8 cellular contexts compared by ENCODE assay signal in the genomic region with DNA sequence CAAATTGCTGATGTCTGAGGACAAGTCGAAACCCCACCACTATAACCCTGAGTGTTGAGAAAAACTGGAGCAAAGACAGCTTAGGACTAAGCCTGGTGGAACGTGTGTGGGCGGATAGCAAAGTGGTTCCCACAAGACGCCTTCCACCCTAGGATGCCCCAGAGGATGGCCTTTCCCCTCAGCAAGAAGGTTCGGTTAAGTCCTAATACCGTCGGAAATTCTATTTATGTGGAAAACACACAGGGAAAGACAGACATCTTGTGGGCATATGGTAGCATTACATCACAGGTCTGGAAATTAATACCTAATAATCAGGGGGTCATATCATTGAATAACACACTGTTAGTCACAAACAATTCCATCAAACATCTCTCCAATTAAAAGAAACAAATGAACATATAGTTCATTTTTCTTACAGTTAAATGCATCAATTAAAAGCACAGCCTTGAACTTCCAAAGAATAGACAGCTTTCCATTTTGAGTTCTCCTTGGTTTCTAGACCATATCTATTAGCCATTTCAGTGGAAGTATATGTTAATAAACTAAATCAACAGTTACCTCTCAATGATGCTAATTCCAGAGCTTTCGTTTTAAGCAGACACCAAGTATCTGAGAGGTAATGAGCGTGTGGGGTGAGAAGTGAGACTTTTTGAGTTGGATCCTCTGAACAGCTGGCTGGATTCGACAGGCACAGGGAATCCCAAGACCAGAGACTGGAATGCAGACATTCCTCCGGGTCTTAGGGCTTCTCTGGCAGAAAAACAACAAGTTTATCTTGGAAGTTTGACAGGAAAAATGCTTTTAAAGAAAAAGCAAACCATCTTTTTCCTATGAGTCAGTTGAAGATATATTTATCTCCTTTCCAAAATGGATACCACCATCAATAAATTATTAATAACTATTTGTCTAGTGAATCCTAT.
DNase-seq lines count a peak whose midpoint lies in the region; ATAC-seq and TF ChIP-seq lines count a peak whose summit lies in the region.

No MANE protein-coding gene starts in this region.

- no peak overlapping the region for H2AFZ ChIP-seq in DND-41 (ENCODE audit: low read depth, low read length)

- no peaks in the 10 kb centered on the region for H3K36me3 ChIP-seq in DND-41 (ENCODE audit: insufficient read depth, low read length)

- peaks cover 17% of the 10 kb centered on the region for H4K20me1 ChIP-seq in DND-41 (ENCODE audit: insufficient read depth, low read length)

- H3K4me2 ChIP-seq in DND-41 (ENCODE audit: insufficient read depth, low read length) = peak overlapping the region; percentile 24; the same call in 1 of the 2 replicates

- H3K27ac ChIP-seq in DND-41 (ENCODE audit: low read length) = no peak overlapping the region

- TF ChIP-seq CTCF in DND-41 (IDR thresholded peaks at IDR 0.05; ENCODE audit: borderline replicate concordance, extremely low read depth, low read length, poor library complexity, severe bottlenecking) (peak; percentile 59), LNCaP clone FGC (IDR thresholded peaks at IDR 0.05; ENCODE audit: control insufficient read depth, extremely low read depth, insufficient read depth) (peak; percentile 89)

- H3K79me2 ChIP-seq in DND-41 (ENCODE audit: insufficient read depth, low read length) = peaks cover 24% of the 10 kb centered on the region

- H3K27me3 ChIP-seq in DND-41 (ENCODE audit: insufficient read depth, low read length, poor library complexity) = no peaks in the 10 kb centered on the region

- peaks cover 31% of the 10 kb centered on the region for H3K4me1 ChIP-seq in DND-41 (ENCODE audit: insufficient read depth, low read length)

- no peak overlapping the region for H3K4me3 ChIP-seq in DND-41 (ENCODE audit: low read depth in 1 of 2, low read length in 2 of 2)
- H3K4me3 ChIP-seq in LNCaP clone FGC (ENCODE audit: low read depth, low read length) = no peak overlapping the region

- ATAC-seq in DND-41 (ENCODE audit: insufficient read depth, low read depth) (no peak), HG02610 (IDR thresholded peaks at IDR 0.05; ENCODE audit: unreplicated experiment) (no peak)
- ATAC-seq in stimulated activated naive CD8-positive, alpha-beta T cell treated with anti-CD3 and anti-CD28 coated beads, Interleukin-15, Interleukin-2, amounts not matched to agents 100 U/mL and 50 U/mL, for 24 hours = no peak

- no peak overlapping the region for H3K9ac ChIP-seq in DND-41 (ENCODE audit: low read depth, low read length)

- no peaks in the 10 kb centered on the region for H3K9me3 ChIP-seq in DND-41 (ENCODE audit: insufficient read depth, low read length, severe bottlenecking)

- no peak for DNase-seq in DND-41
- peak; percentile 7 for DNase-seq in LNCaP clone FGC (ENCODE audit: low read depth)
- peak; percentile 30 to 61 for DNase-seq in SHP77 (lab: John Stamatoyannopoulos, UW)
- peak; percentile 43 for DNase-seq in fibroblast of gingiva (ENCODE audit: low read depth)
- DNase-seq in retina = peak; percentile 52
- DNase-seq in NCI-H1436 treated with DMSO at 0.1 percent for 48 hours (lab: John Stamatoyannopoulos, UW) = no peak
- DNase-seq in stimulated activated naive CD8-positive, alpha-beta T cell treated with anti-CD3 and anti-CD28 coated beads, Interleukin-15, Interleukin-2, amounts not matched to agents 100 U/mL and 50 U/mL, for 24 hours = no peak

Comparison
In these comparisons a context has a peak if more than half of its experiments do, and no peak if none do; other contexts are left out.
1. DNase-seq: peak in LNCaP clone FGC (single experiment), SHP77 (2 of 2), fibroblast of gingiva (single experiment) and retina (single experiment); none in DND-41 (single experiment), NCI-H1436 treated with DMSO at 0.1 percent for 48 hours (single experiment) and stimulated activated naive CD8-positive, alpha-beta T cell treated with anti-CD3 and anti-CD28 coated beads, Interleukin-15, Interleukin-2, amounts not matched to agents 100 U/mL and 50 U/mL, for 24 hours (single experiment).